Comparison of ENCODE assay signal across 8 cellular contexts in genomic region chr1:203402609-203403337, GRCh38. TPM values are rescaled to one million over a fixed set of nuclear protein-coding genes. Genes with fewer than 3 reads are reported as not detected.
DNase-seq lines count a peak whose midpoint lies in the region; ATAC-seq and TF ChIP-seq lines count a peak whose summit lies in the region.

No MANE protein-coding gene starts in this region.

- H2AFZ ChIP-seq in GM23248 = peak overlapping the region; percentile 67

- peaks cover 26% of the 10 kb centered on the region for H3K27me3 Mint-ChIP-seq in stimulated activated naive CD8-positive, alpha-beta T cell treated with anti-CD3 and anti-CD28 coated beads, Interleukin-15, amount 100 ng/mL, for 72 hours

- H3K4me1 ChIP-seq in GM23248 (ENCODE audit: insufficient read depth) (peaks cover 23% of the 10 kb centered on the region), left ventricle myocardium inferior (peaks cover 44% of the 10 kb centered on the region), skeletal muscle tissue (ENCODE audit: control insufficient read depth in 3 of 3, insufficient read depth in 3 of 3, low read length in 3 of 3) (peaks cover 10 to 21% (median 15%) of the 10 kb centered on the region in 3 donors)

- no peaks in the 10 kb centered on the region for H3K9me2 ChIP-seq in GM23248 (ENCODE audit: insufficient read depth)

- no peaks in the 10 kb centered on the region for H3K27me3 ChIP-seq in GM23248 (replicated peaks; ENCODE audit: insufficient read depth)
- no peaks in the 10 kb centered on the region for H3K27me3 ChIP-seq in left ventricle myocardium inferior (ENCODE audit: low read depth)
- H3K27me3 ChIP-seq in skeletal muscle tissue (ENCODE audit: control insufficient read depth in 3 of 3, insufficient read depth in 3 of 3, low read length in 3 of 3) = no peaks in the 10 kb centered on the region

- no peaks in the 10 kb centered on the region for H3K79me2 ChIP-seq in GM23248 (ENCODE audit: insufficient read depth)

- DNase-seq in GM23248 (peak; percentile 92), left ventricle myocardium inferior (no peak), erythroblast (lab: John Stamatoyannopoulos, UW) (no peak), NCI-H2227 (lab: John Stamatoyannopoulos, UW; ENCODE audit: unreplicated experiment) (no peak)
- no peak for DNase-seq in stimulated activated naive CD8-positive, alpha-beta T cell treated with anti-CD3 and anti-CD28 coated beads, Interleukin-15, amount 100 ng/mL, for 72 hours

- WGBS in GM23248 (ENCODE audit: low coverage in 1 of 2, low lambda C conversion rate in 2 of 2, missing lambda C conversion rate in 2 of 2), 2 experiments = 4 to 6% methylated on average over 6 of the region's 6 CpGs

- H4K20me1 ChIP-seq in GM23248 (ENCODE audit: insufficient read depth) = no peaks in the 10 kb centered on the region

- no peak overlapping the region for H3K4me3 ChIP-seq in GM23248
- H3K4me3 ChIP-seq in left ventricle myocardium inferior = no peak overlapping the region
- H3K4me3 ChIP-seq in skeletal muscle tissue (ENCODE audit: low read length in 3 of 3) = no peak overlapping the region

- no peaks in the 10 kb centered on the region for H3K36me3 ChIP-seq in GM23248 (ENCODE audit: low read depth)
- H3K36me3 ChIP-seq in left ventricle myocardium inferior = no peaks in the 10 kb centered on the region
- H3K36me3 ChIP-seq in skeletal muscle tissue (ENCODE audit: control insufficient read depth in 3 of 3, insufficient read depth in 3 of 3, low read length in 3 of 3) = no peaks in the 10 kb centered on the region

- H3K9ac ChIP-seq in GM23248 (peak overlapping the region; percentile 42; the same call in 1 of the 2 replicates), skeletal muscle tissue (ENCODE audit: low read depth in 1 of 3, low read length in 3 of 3) (no peak overlapping the region)

- H3K27ac ChIP-seq in GM23248 = peak overlapping the region; percentile 77
- peak overlapping the region; percentile 82 for H3K27ac ChIP-seq in angular gyrus (ENCODE audit: low read depth, low read length)
- H3K27ac ChIP-seq in left ventricle myocardium inferior (replicated peaks) = peak overlapping the region; percentile 81
- peak overlapping the region; percentile 75 for H3K27ac ChIP-seq in skeletal muscle tissue (ENCODE audit: low read depth, low read length)

- H3K9me3 Mint-ChIP-seq in stimulated activated naive CD8-positive, alpha-beta T cell treated with anti-CD3 and anti-CD28 coated beads, Interleukin-15, amount 100 ng/mL, for 72 hours = no peaks in the 10 kb centered on the region

- H3K4me3 Mint-ChIP-seq in stimulated activated naive CD8-positive, alpha-beta T cell treated with anti-CD3 and anti-CD28 coated beads, Interleukin-15, amount 100 ng/mL, for 72 hours = no peak overlapping the region

- H3F3A ChIP-seq in GM23248 (ENCODE audit: insufficient read depth) = peaks cover 17% of the 10 kb centered on the region

- H3K4me2 ChIP-seq in GM23248 (ENCODE audit: unreplicated experiment) = peak overlapping the region; percentile 21

- ATAC-seq in GM18870 (IDR thresholded peaks at IDR 0.05; ENCODE audit: unreplicated experiment) = no peak
- ATAC-seq in stimulated activated naive CD8-positive, alpha-beta T cell treated with anti-CD3 and anti-CD28 coated beads, Interleukin-15, amount 100 ng/mL, for 72 hours = no peak

- H3K27ac Mint-ChIP-seq in stimulated activated naive CD8-positive, alpha-beta T cell treated with anti-CD3 and anti-CD28 coated beads, Interleukin-15, amount 100 ng/mL, for 72 hours = no peak overlapping the region

- no peak for TF ChIP-seq CTCF in left ventricle myocardium inferior (IDR thresholded peaks at IDR 0.05; ENCODE audit: borderline replicate concordance)

- TF ChIP-seq POLR2A in erythroblast (IDR thresholded peaks at IDR 0.05; ENCODE audit: low read length) = no peak

- in situ Hi-C loops in GM23248 (cut with MboI) = no loop called here

- H3K4me1 Mint-ChIP-seq in stimulated activated naive CD8-positive, alpha-beta T cell treated with anti-CD3 and anti-CD28 coated beads, Interleukin-15, amount 100 ng/mL, for 72 hours = no peaks in the 10 kb centered on the region

- intact Hi-C loops in left ventricle myocardium inferior (cut with micrococcal nuclease) = no loop called here

- H3K9me3 ChIP-seq in GM23248 (ENCODE audit: low read depth) = no peaks in the 10 kb centered on the region
- no peaks in the 10 kb centered on the region for H3K9me3 ChIP-seq in left ventricle myocardium inferior (replicated peaks)
- H3K9me3 ChIP-seq in skeletal muscle tissue (ENCODE audit: control insufficient read depth in 3 of 3, low read length in 3 of 3) = no peaks in the 10 kb centered on the region

RNA-seq across cellular contexts. Expression of gene FMOD, which starts 51.9 kb away (rescaled TPM):
- 12.1 and 14.6 TPM in 2 replicates for total RNA-seq in GM23248 (2014; rRNA removed; shearing (Covaris generic))
- polyA plus RNA-seq in GM23248 (2016; fragmentation: Nextera tagmentation; extraction: Ambion mirVana) = 11.2 and 11.4 TPM in 2 replicates
- total RNA-seq in left ventricle myocardium inferior (11.2 TPM), skeletal muscle tissue (58.5 TPM)
